10 cellular contexts compared by ENCODE assay signal in genomic region chr15:63596666-63597032, GRCh38. TPM values are rescaled to one million over a fixed set of nuclear protein-coding genes. Genes with fewer than 3 reads are reported as not detected.
DNase-seq lines count a peak whose midpoint lies in the region; ATAC-seq lines count a peak whose summit lies in the region.
"Had no signal": no experiment of that assay in that cellular context is flagged by ENCODE, and none has a peak within 500 bp of the region (broad histone marks: within the 10 kb centered on the region; RNA-seq: fewer than 3 reads in every experiment).

No MANE protein-coding gene starts in this region.

- no peak for ATAC-seq in stimulated activated effector memory CD8-positive, alpha-beta T cell treated with anti-CD3 and anti-CD28 coated beads, Interleukin-12 subunit alpha, Interleukin-12 subunit beta, amount 100 ng/mL, for 72 hours
- no peak for ATAC-seq in HG02870 (IDR thresholded peaks at IDR 0.05; ENCODE audit: unreplicated experiment)

- no peaks in the 10 kb centered on the region for H3K27me3 Mint-ChIP-seq in activated naive CD8-positive, alpha-beta T cell treated with anti-CD3 and anti-CD28 coated beads for 36 hours

- H3K4me1 ChIP-seq in GM23248 (ENCODE audit: insufficient read depth): peaks cover 19% of the 10 kb centered on the region

- no peaks in the 10 kb centered on the region; the same call in 1 of the 2 replicates for H3K36me3 ChIP-seq in GM23248 (ENCODE audit: low read depth)

- no peaks in the 10 kb centered on the region for H3K9me3 Mint-ChIP-seq in activated naive CD8-positive, alpha-beta T cell treated with anti-CD3 and anti-CD28 coated beads for 36 hours
- H3K9me3 Mint-ChIP-seq in stimulated activated effector memory CD8-positive, alpha-beta T cell treated with anti-CD3 and anti-CD28 coated beads, Interleukin-12 subunit alpha, Interleukin-12 subunit beta, amount 100 ng/mL, for 72 hours: no peaks in the 10 kb centered on the region

- peak overlapping the region; percentile 25; the same call in 1 of the 2 replicates for H3K27ac ChIP-seq in GM23248
- H3K27ac ChIP-seq: SJSA1 had no signal

- peak overlapping the region; percentile 55 for H2AFZ ChIP-seq in GM23248

- H3K9me3 ChIP-seq in GM23248 (ENCODE audit: low read depth): no peaks in the 10 kb centered on the region
- H3K9me3 ChIP-seq: SJSA1 had no signal

- no peaks in the 10 kb centered on the region for H3K27me3 ChIP-seq in GM23248 (replicated peaks; ENCODE audit: insufficient read depth)
- H3K27me3 ChIP-seq: SJSA1 had no signal

- peak overlapping the region; percentile 36 for H3K27ac Mint-ChIP-seq in activated naive CD8-positive, alpha-beta T cell treated with anti-CD3 and anti-CD28 coated beads for 36 hours
- H3K27ac Mint-ChIP-seq in stimulated activated effector memory CD8-positive, alpha-beta T cell treated with anti-CD3 and anti-CD28 coated beads, Interleukin-12 subunit alpha, Interleukin-12 subunit beta, amount 100 ng/mL, for 72 hours: peak overlapping the region; percentile 79

- no peak overlapping the region for H3K4me2 ChIP-seq in GM23248 (ENCODE audit: unreplicated experiment)
- H3K4me2 ChIP-seq: smooth muscle cell had no signal

- in situ Hi-C loops in GM23248 (cut with MboI): no loop called here

- H3F3A ChIP-seq in GM23248 (ENCODE audit: insufficient read depth): no peaks in the 10 kb centered on the region; the same call in 1 of the 2 replicates

- no peak overlapping the region for H3K4me3 ChIP-seq in GM23248
- H3K4me3 ChIP-seq: SJSA1, smooth muscle cell had no signal

- WGBS in GM23248 (ENCODE audit: low coverage in 1 of 2, low lambda C conversion rate in 2 of 2, missing lambda C conversion rate in 2 of 2), 2 experiments: 67 to 72% methylated on average over 2 of the region's 2 CpGs

- no peaks in the 10 kb centered on the region for H4K20me1 ChIP-seq in GM23248 (ENCODE audit: insufficient read depth)

- H3K4me1 Mint-ChIP-seq in activated naive CD8-positive, alpha-beta T cell treated with anti-CD3 and anti-CD28 coated beads for 36 hours: peaks cover 69% of the 10 kb centered on the region
- H3K4me1 Mint-ChIP-seq in stimulated activated effector memory CD8-positive, alpha-beta T cell treated with anti-CD3 and anti-CD28 coated beads, Interleukin-12 subunit alpha, Interleukin-12 subunit beta, amount 100 ng/mL, for 72 hours: peaks cover 65% of the 10 kb centered on the region

- H3K79me2 ChIP-seq in GM23248 (ENCODE audit: insufficient read depth): no peaks in the 10 kb centered on the region

- H3K4me3 Mint-ChIP-seq in activated naive CD8-positive, alpha-beta T cell treated with anti-CD3 and anti-CD28 coated beads for 36 hours: no peak overlapping the region
- H3K4me3 Mint-ChIP-seq in stimulated activated effector memory CD8-positive, alpha-beta T cell treated with anti-CD3 and anti-CD28 coated beads, Interleukin-12 subunit alpha, Interleukin-12 subunit beta, amount 100 ng/mL, for 72 hours: no peak overlapping the region

- DNase-seq in GM23248 (peak; percentile 55), left kidney (ENCODE audit: low read depth, low spot score) (peak; percentile 18), NCI-H146 treated with DMSO at 0.1 percent for 48 hours (lab: John Stamatoyannopoulos, UW; ENCODE audit: unreplicated experiment) (no peak), NOMO-1 treated with DMSO at 0.1 percent for 48 hours (lab: John Stamatoyannopoulos, UW; ENCODE audit: unreplicated experiment) (no peak)
- DNase-seq in activated naive CD8-positive, alpha-beta T cell treated with anti-CD3 and anti-CD28 coated beads for 36 hours: peak; percentile 22
- no peak for DNase-seq in stimulated activated effector memory CD8-positive, alpha-beta T cell treated with anti-CD3 and anti-CD28 coated beads, Interleukin-12 subunit alpha, Interleukin-12 subunit beta, amount 100 ng/mL, for 72 hours (ENCODE audit: low spot score in 2 of 2)
- no peak for DNase-seq in NK-92 treated with Interleukin-12 subunit alpha and Interleukin-12 subunit beta, amount 100 ng/mL, for 24 hours (lab: John Stamatoyannopoulos, UW)

- H3K9ac ChIP-seq in GM23248: no peak overlapping the region

- H3K9me2 ChIP-seq in GM23248 (ENCODE audit: insufficient read depth): no peaks in the 10 kb centered on the region

- peaks cover 38% of the 10 kb centered on the region for H3K36me3 Mint-ChIP-seq in activated naive CD8-positive, alpha-beta T cell treated with anti-CD3 and anti-CD28 coated beads for 36 hours
- H3K36me3 Mint-ChIP-seq in stimulated activated effector memory CD8-positive, alpha-beta T cell treated with anti-CD3 and anti-CD28 coated beads, Interleukin-12 subunit alpha, Interleukin-12 subunit beta, amount 100 ng/mL, for 72 hours: peaks cover 45% of the 10 kb centered on the region

RNA-seq across cellular contexts. Expression of gene FBXL22, which starts 0.5 kb away (rescaled TPM):
- total RNA-seq in GM23248 (2014; rRNA removed; shearing (Covaris generic)): 0.32 TPM in 1 of 2 replicates, not detected in the other
- polyA plus RNA-seq in GM23248 (2016; fragmentation: Nextera tagmentation; extraction: Ambion mirVana): 0.65 and 1.4 TPM in 2 replicates
- total RNA-seq in activated naive CD8-positive, alpha-beta T cell treated with anti-CD3 and anti-CD28 coated beads for 36 hours: under 1 TPM; 0.52 to 0.76 TPM
- total RNA-seq: smooth muscle cell had no signal

Comparison
In these comparisons a context has a peak if more than half of its experiments do, and no peak if none do; other contexts are left out.
1. DNase-seq: peak in GM23248 (single experiment), activated naive CD8-positive, alpha-beta T cell treated with anti-CD3 and anti-CD28 coated beads for 36 hours (single experiment) and left kidney (single experiment); none in stimulated activated effector memory CD8-positive, alpha-beta T cell treated with anti-CD3 and anti-CD28 coated beads, Interleukin-12 subunit alpha, Interleukin-12 subunit beta, amount 100 ng/mL, for 72 hours (0 of 2), NCI-H146 treated with DMSO at 0.1 percent for 48 hours (single experiment), NK-92 treated with Interleukin-12 subunit alpha and Interleukin-12 subunit beta, amount 100 ng/mL, for 24 hours (single experiment) and NOMO-1 treated with DMSO at 0.1 percent for 48 hours (single experiment).